Comparison of ENCODE assay signal across 31 cellular contexts in the genomic region with DNA sequence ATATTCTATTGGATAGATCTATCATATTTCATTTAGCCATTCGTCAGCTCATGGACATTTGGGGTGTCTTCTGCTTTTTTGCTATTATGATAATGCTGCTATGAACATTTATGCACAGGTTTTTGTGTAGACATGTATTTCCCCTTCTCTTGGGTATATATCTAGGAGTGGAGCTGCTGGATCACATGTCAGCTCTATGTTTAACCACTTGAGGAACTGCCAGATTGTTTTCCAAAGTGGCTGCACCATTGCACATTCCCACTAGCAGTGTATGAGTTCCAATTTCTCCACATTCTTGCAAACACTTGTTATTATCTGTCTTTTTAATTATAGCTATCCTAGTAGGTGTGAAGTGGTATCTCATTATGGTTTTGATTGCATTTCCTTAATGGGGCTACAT.
"Had no signal": no experiment of that assay in that cellular context is flagged by ENCODE, and none has a peak within 500 bp of the region (broad histone marks: within the 10 kb centered on the region; RNA-seq: fewer than 3 reads in every experiment).

No MANE protein-coding gene starts in this region.

- ATAC-seq: activated CD8-positive, alpha-beta T cell treated with anti-CD3 and anti-CD28 coated beads for 36 hours; activated naive CD4-positive, alpha-beta T cell treated with anti-CD3 and anti-CD28 coated beads, Interleukin-2, amount 50 U/mL, for 72 hours; activated T-cell treated with anti-CD3 and anti-CD28 coated beads, Interleukin-2, amount 50 U/mL, for 4 hours; activated T-cell treated with anti-CD3 and anti-CD28 coated beads, Interleukin-2, amount 50 U/mL, for 72 hours; activated T-helper 17 cell treated with anti-CD3 and anti-CD28 coated beads, Interleukin-2, amount 50 U/mL, for 72 hours; body of pancreas had no signal

- DNase-seq: activated B cell treated with CpG ODN at 0.5 μM for 24 hours; activated CD4-positive, alpha-beta memory T cell treated with anti-CD3 and anti-CD28 coated beads for 36 hours; activated CD4-positive, alpha-beta T cell treated with anti-CD3 and anti-CD28 coated beads for 4 hours; activated CD4-positive, alpha-beta T cell treated with anti-CD3 and anti-CD28 coated beads, Interleukin-2, amount 10 ng/mL, durations not matched to agents 24 days and 14 days; activated CD4-positive, alpha-beta T cell treated with anti-CD3 and anti-CD28 coated beads, Interleukin-2, amount 50 U/mL, for 1 hour; activated CD4-positive, alpha-beta T cell treated with anti-CD3 and anti-CD28 coated beads, Interleukin-2, amount 50 U/mL, for 4 hours; activated CD4-positive, CD25-positive, alpha-beta regulatory T cell treated with anti-CD3 and anti-CD28 coated beads, Interleukin-2, amount 50 U/mL, for 72 hours; activated CD8-positive, alpha-beta memory T cell treated with anti-CD3 and anti-CD28 coated beads, Interleukin-2, amount 50 U/mL, for 4 hours; activated CD8-positive, alpha-beta T cell treated with anti-CD3 and anti-CD28 coated beads for 36 hours; activated effector memory CD4-positive, alpha-beta T cell treated with anti-CD3 and anti-CD28 coated beads, Interleukin-2, amount 50 U/mL, for 16 hours; activated gamma-delta T cell treated with Interleukin-2 at 50 U/mL for 16 hours; activated naive CD4-positive, alpha-beta T cell; activated naive CD4-positive, alpha-beta T cell treated with anti-CD3 and anti-CD28 coated beads for 36 hours; activated naive CD4-positive, alpha-beta T cell treated with anti-CD3 and anti-CD28 coated beads, Interleukin-2, amount 50 U/mL, for 16 hours; activated naive CD8-positive, alpha-beta T cell treated with anti-CD3 and anti-CD28 coated beads for 36 hours; activated T-cell treated with anti-CD3 and anti-CD28 coated beads for 4 hours; activated T-cell treated with anti-CD3 and anti-CD28 coated beads, Interleukin-2, amount 50 U/mL, for 1 hour; activated T-cell treated with anti-CD3 and anti-CD28 coated beads, Interleukin-2, amount 50 U/mL, for 4 hours; activated T-cell treated with anti-CD3 and anti-CD28 coated beads, Interleukin-2, amount 50 U/mL, for 72 hours; adrenal gland; amniotic stem cell; aorta; body of pancreas; central memory CD4-positive, alpha-beta T cell; T-helper 1 cell; T-helper 2 cell; T-helper 9 cell had no signal

- H3K27me3 ChIP-seq: adrenal gland, body of pancreas, cardiac muscle cell had no signal

- H3K36me3 ChIP-seq: adrenal gland, cardiac muscle cell had no signal

- H3K4me3 ChIP-seq: adrenal gland, body of pancreas, cardiac muscle cell had no signal

- H3K4me1 ChIP-seq: adrenal gland, body of pancreas had no signal

- H3K27ac ChIP-seq: body of pancreas, cardiac muscle cell, VCaP had no signal

- H3K9me3 ChIP-seq: adrenal gland, body of pancreas had no signal
